ENCODE assay signal across 26 cellular contexts in the genomic region with DNA sequence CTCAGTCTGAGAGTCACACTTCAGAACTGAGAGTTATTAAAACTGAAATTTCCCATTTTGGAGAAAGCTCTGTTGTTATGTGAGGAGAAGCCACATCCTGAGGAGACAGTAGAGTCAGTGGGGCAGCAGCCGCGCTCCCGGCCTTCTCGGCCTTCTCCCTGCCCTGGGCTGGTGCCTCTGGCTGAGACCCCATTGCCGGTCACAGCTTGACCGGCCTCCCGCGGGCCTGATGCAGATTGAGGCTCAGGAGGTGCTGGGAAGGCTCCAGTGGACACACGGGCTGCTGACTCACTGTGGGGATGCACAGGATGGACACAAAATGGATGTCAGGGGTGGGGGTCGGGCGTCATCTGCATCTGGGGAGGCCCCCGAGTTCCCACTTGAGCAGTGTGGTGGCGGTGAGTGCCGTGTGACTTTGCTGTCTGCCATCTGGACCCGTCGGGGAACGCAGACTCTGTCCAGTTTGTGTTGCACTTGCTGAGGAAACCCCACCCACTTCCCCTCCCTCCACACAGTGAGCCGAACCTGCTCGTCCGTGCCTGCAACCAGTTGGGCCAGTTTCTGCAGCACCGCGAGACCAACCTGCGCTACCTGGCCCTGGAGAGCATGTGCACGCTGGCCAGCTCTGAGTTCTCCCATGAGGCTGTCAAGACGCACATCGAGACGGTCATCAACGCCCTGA. TPM values are rescaled to one million over a fixed set of nuclear protein-coding genes. Genes with fewer than 3 reads are reported as not detected.
DNase-seq lines count a peak whose midpoint lies in the region; FAIRE-seq and TF ChIP-seq lines count a peak whose summit lies in the region.
"Had no signal": no experiment of that assay in that cellular context is flagged by ENCODE, and none has a peak within 500 bp of the region (broad histone marks: within the 10 kb centered on the region; RNA-seq: fewer than 3 reads in every experiment).

No MANE protein-coding gene starts in this region.

- no peak for FAIRE-seq in bronchial epithelial cell (lab: Jason Lieb, UNC)
- FAIRE-seq: colon, GM18507 had no signal

- H3K36me3 ChIP-seq in bronchial epithelial cell (ENCODE audit: control insufficient read depth, insufficient read depth, low read length) (peaks cover 40% of the 10 kb centered on the region), spleen (peaks cover 3 to 100% (median 81%) of the 10 kb centered on the region in 6 donors)

- H3K4me1 Mint-ChIP-seq in type B pancreatic cell (ENCODE audit: unreplicated experiment) = no peaks in the 10 kb centered on the region
- H3K4me1 Mint-ChIP-seq: activated CD4-positive, alpha-beta T cell treated with anti-CD3 and anti-CD28 coated beads for 36 hours had no signal

- H3K27me3 Mint-ChIP-seq in type B pancreatic cell = no peaks in the 10 kb centered on the region
- H3K27me3 Mint-ChIP-seq: activated CD4-positive, alpha-beta T cell treated with anti-CD3 and anti-CD28 coated beads for 36 hours; naive thymus-derived CD4-positive, alpha-beta T cell had no signal

- peak overlapping the region in 2 of 8 donors; percentile 0 to 15 for H3K27ac ChIP-seq in spleen
- H3K27ac ChIP-seq: ascending aorta, right lobe of liver had no signal

- TF ChIP-seq CTCF in bronchial epithelial cell (IDR thresholded peaks at IDR 0.05; ENCODE audit: insufficient read depth, low read length, severe bottlenecking) (no peak), type B pancreatic cell (conservative IDR thresholded peaks at IDR 0.05) (no peak), spleen (IDR thresholded peaks at IDR 0.05 in 8 of 11, conservative IDR thresholded peaks at IDR 0.05 in 3 of 11) (no peak)

- peaks cover 4% of the 10 kb centered on the region for H3K36me3 Mint-ChIP-seq in type B pancreatic cell

- 76 to 90% (median 82%) methylated on average over 12 to 28 of the region's 28 CpGs for WGBS in spleen, 5 donors

- intact Hi-C loops in spleen (cut with DNase I; ENCODE audit: low total_unique reads) = no loop called here

- no peak overlapping the region for H3K4me3 ChIP-seq in bronchial epithelial cell (ENCODE audit: low read depth, low read length)
- H3K4me3 ChIP-seq in spleen = no peak overlapping the region
- H3K4me3 ChIP-seq: ascending aorta, right lobe of liver had no signal

- H3K4me1 ChIP-seq in spleen = peaks cover 0 to 30% (median 10%) of the 10 kb centered on the region in 6 donors
- H3K4me1 ChIP-seq: ascending aorta, right lobe of liver had no signal

- H3K9me3 ChIP-seq in spleen = no peaks in the 10 kb centered on the region
- H3K9me3 ChIP-seq: ascending aorta, right lobe of liver had no signal

- H3K27ac Mint-ChIP-seq in type B pancreatic cell = peak overlapping the region; percentile 46
- H3K27ac Mint-ChIP-seq: activated CD4-positive, alpha-beta T cell treated with anti-CD3 and anti-CD28 coated beads for 36 hours; activated T-cell treated with anti-CD3 and anti-CD28 coated beads, Interleukin-2, amount 50 U/mL, for 72 hours; immature natural killer cell; naive thymus-derived CD4-positive, alpha-beta T cell had no signal

- H3K4me3 Mint-ChIP-seq in type B pancreatic cell = no peak overlapping the region
- H3K4me3 Mint-ChIP-seq: activated CD4-positive, alpha-beta T cell treated with anti-CD3 and anti-CD28 coated beads for 36 hours; activated T-cell treated with anti-CD3 and anti-CD28 coated beads, Interleukin-2, amount 50 U/mL, for 72 hours; immature natural killer cell; naive thymus-derived CD4-positive, alpha-beta T cell had no signal

- no peak for TF ChIP-seq POLR2A in spleen (IDR thresholded peaks at IDR 0.05)

- peak; percentile 61 for DNase-seq in HT-29 (ENCODE audit: low spot score)
- peak; percentile 45 for DNase-seq in bronchial epithelial cell (ENCODE audit: low read depth)
- peak; percentile 79 for DNase-seq in left kidney (ENCODE audit: low read depth, low spot score)
- no peak for DNase-seq in type B pancreatic cell (ENCODE audit: extremely low spot score, unreplicated experiment)
- DNase-seq in 8988T = no peak
- DNase-seq in NCI-H187 (lab: John Stamatoyannopoulos, UW) = no peak
- DNase-seq in spleen = no peak
- DNase-seq: activated CD4-positive, alpha-beta T cell treated with anti-CD3 and anti-CD28 coated beads for 36 hours; activated naive CD4-positive, alpha-beta T cell treated with anti-CD3 and anti-CD28 coated beads, Interleukin-2, amount 50 U/mL, for 16 hours; activated T-cell treated with anti-CD3 and anti-CD28 coated beads, Interleukin-2, amount 50 U/mL, for 72 hours; AML-193; HCEC 1CT; head of caudate nucleus; immature natural killer cell; Kasumi-1; mesenchymal stem cell; naive thymus-derived CD4-positive, alpha-beta T cell; NCI-H1105 treated with DMSO at 0.1 percent for 48 hours; NCI-H2107; SW 1271 had no signal

- H3K27me3 ChIP-seq in bronchial epithelial cell (ENCODE audit: control insufficient read depth, insufficient read depth, low read length) (no peaks in the 10 kb centered on the region), spleen (replicated peaks in 1 of 7) (no peaks in the 10 kb centered on the region)
- H3K27me3 ChIP-seq: ascending aorta, right lobe of liver had no signal

- no peaks in the 10 kb centered on the region for H3K9me3 Mint-ChIP-seq in type B pancreatic cell
- H3K9me3 Mint-ChIP-seq: activated T-cell treated with anti-CD3 and anti-CD28 coated beads, Interleukin-2, amount 50 U/mL, for 72 hours; naive thymus-derived CD4-positive, alpha-beta T cell had no signal

RNA-seq across cellular contexts. Expression of gene MUC6, which starts 50.1 kb away (rescaled TPM):
- 0.08 and 0.31 TPM in 2 replicates for total RNA-seq in HT-29 (2014; rRNA removed; shearing (Covaris generic))
- total RNA-seq in bronchial epithelial cell (under 0.01 TPM in 1 of 2 replicates, not detected in the other), type B pancreatic cell (ENCODE audit: low replicate concordance) (0.38 and 0.46 TPM in 2 replicates), spleen (under 1 TPM in 4 of 7 donors, not detected in 3; 0.09 to 0.76 (median 0.34) TPM)
- under 1 TPM; 0.02 to 0.22 (median 0.11) TPM for polyA plus RNA-seq in spleen
- total RNA-seq: activated CD4-positive, alpha-beta T cell treated with anti-CD3 and anti-CD28 coated beads for 36 hours; activated T-cell treated with anti-CD3 and anti-CD28 coated beads, Interleukin-2, amount 50 U/mL, for 72 hours; ascending aorta; HT1080; naive thymus-derived CD4-positive, alpha-beta T cell; osteoblast had no signal
- polyA plus RNA-seq: immature natural killer cell; naive thymus-derived CD4-positive, alpha-beta T cell had no signal

Comparison
In these comparisons a context has a peak if more than half of its experiments do, and no peak if none do; other contexts are left out.
1. DNase-seq: peak in HT-29 (single experiment), bronchial epithelial cell (single experiment) and left kidney (single experiment); none in type B pancreatic cell (single experiment), 8988T (single experiment), NCI-H187 (0 of 2) and spleen (single experiment).